In genomic region chr3:159130108-159130507, GRCh38 we compare ENCODE assay signal across 9 cellular contexts.
DNase-seq lines count a peak whose midpoint lies in the region; ATAC-seq, FAIRE-seq and TF ChIP-seq lines count a peak whose summit lies in the region.
"Had no signal": no experiment of that assay in that cellular context is flagged by ENCODE, and none has a peak within 500 bp of the region (broad histone marks: within the 10 kb centered on the region; RNA-seq: fewer than 3 reads in every experiment).

No MANE protein-coding gene starts in this region.

- TF ChIP-seq POLR2A in A549 (IDR thresholded peaks at IDR 0.05; ENCODE audit: low read length) = no peak

- H3K4me2 ChIP-seq in A549 = no peak overlapping the region

- POLR2A ChIA-PET in A549 (lab: Yijun Ruan, JAX) = no interaction called here

- no peaks in the 10 kb centered on the region for H3K4me1 Mint-ChIP-seq in activated naive CD4-positive, alpha-beta T cell treated with anti-CD3 and anti-CD28 coated beads, Interleukin-2, amount 10 ng/mL, durations not matched to agents 7 days and 5 days

- TF ChIP-seq CTCF in A549 (IDR thresholded peaks at IDR 0.05) (peak; percentile 40), fibroblast of mammary gland (conservative IDR thresholded peaks at IDR 0.05; ENCODE audit: control insufficient read depth, insufficient read depth, low read depth, low read length) (peak; percentile 48), pancreas (IDR thresholded peaks at IDR 0.05) (no peak)

- FAIRE-seq in A549 (lab: Jason Lieb, UNC) (no peak), HTR-8/SVneo (lab: Jason Lieb, UNC) (no peak), pancreas (lab: Jason Lieb, UNC) (no peak)

- H3K27me3 Mint-ChIP-seq in activated naive CD4-positive, alpha-beta T cell treated with anti-CD3 and anti-CD28 coated beads, Interleukin-2, amount 10 ng/mL, durations not matched to agents 7 days and 5 days = no peaks in the 10 kb centered on the region

- H3K4me3 ChIP-seq in A549 (no peak overlapping the region), fibroblast of mammary gland (ENCODE audit: control insufficient read depth, low read depth, low read length) (no peak overlapping the region), pancreas (no peak overlapping the region)

- H3K4me3 Mint-ChIP-seq in activated naive CD4-positive, alpha-beta T cell treated with anti-CD3 and anti-CD28 coated beads, Interleukin-2, amount 10 ng/mL, durations not matched to agents 7 days and 5 days = no peak overlapping the region

- intact Hi-C loops in pancreas (cut with DNase I) = no loop called here

- no peak overlapping the region for H3K27ac Mint-ChIP-seq in activated naive CD4-positive, alpha-beta T cell treated with anti-CD3 and anti-CD28 coated beads, Interleukin-2, amount 10 ng/mL, durations not matched to agents 7 days and 5 days

- 4% methylated on average over 1 of the region's 1 CpG for WGBS in A549 (ENCODE audit: missing lambda C conversion rate)
- WGBS in pancreas, 2 donors = 6 to 11% methylated on average over 1 of the region's 1 CpG

- H3K36me3 Mint-ChIP-seq in activated naive CD4-positive, alpha-beta T cell treated with anti-CD3 and anti-CD28 coated beads, Interleukin-2, amount 10 ng/mL, durations not matched to agents 7 days and 5 days = no peaks in the 10 kb centered on the region

- TF ChIP-seq RAD21 in A549 (conservative IDR thresholded peaks at IDR 0.05 in 1 of 2, IDR thresholded peaks at IDR 0.05 in 1 of 2) = peak; percentile 30 to 50; a peak in 3 of 5 replicates

- DNase-seq in A549 (ENCODE audit: low read depth in 1 of 2, low spot score in 1 of 2) (peak in 1 of 2 experiments; percentile 29), NCI-H460 (ENCODE audit: extremely low read depth, low read depth) (peak; percentile 1), fibroblast of mammary gland (ENCODE audit: low read depth) (peak; percentile 34), SKM-1 (lab: John Stamatoyannopoulos, UW; ENCODE audit: unreplicated experiment) (no peak), HTR-8/SVneo (ENCODE audit: insufficient read length, low spot score) (no peak), pancreas (no peak)
- DNase-seq in activated naive CD4-positive, alpha-beta T cell treated with anti-CD3 and anti-CD28 coated beads, Interleukin-2, amount 10 ng/mL, durations not matched to agents 7 days and 5 days = no peak
- DNase-seq: right cardiac atrium had no signal

- TF ChIP-seq EP300 in A549 (IDR thresholded peaks at IDR 0.05) = no peak

- no peaks in the 10 kb centered on the region for H3K9me3 Mint-ChIP-seq in activated naive CD4-positive, alpha-beta T cell treated with anti-CD3 and anti-CD28 coated beads, Interleukin-2, amount 10 ng/mL, durations not matched to agents 7 days and 5 days

- H3K36me3 ChIP-seq in pancreas = no peaks in the 10 kb centered on the region

- no peaks in the 10 kb centered on the region for H3K9me3 ChIP-seq in A549
- no peaks in the 10 kb centered on the region for H3K9me3 ChIP-seq in pancreas

- ATAC-seq in A549 (peak in 1 of 2 experiments; percentile 49; a peak in 1 of 6 replicates), GM18868 (IDR thresholded peaks at IDR 0.05; ENCODE audit: unreplicated experiment) (peak; percentile 65), pancreas (no peak)
- ATAC-seq: right cardiac atrium had no signal

- CTCF ChIA-PET in A549 (lab: Yijun Ruan, JAX) = interaction anchor here (1.8 kb wide), 1 partner anchor 122 kb away, joined by 3 read pairs; no protein-coding TSS in a partner anchor
- CTCF ChIA-PET in activated naive CD4-positive, alpha-beta T cell treated with anti-CD3 and anti-CD28 coated beads, Interleukin-2, amount 10 ng/mL, durations not matched to agents 7 days and 5 days (lab: Charles Lee) = no interaction called here

- no peaks in the 10 kb centered on the region; the same call in 2 of the 3 replicates for H3K4me1 ChIP-seq in A549
- no peaks in the 10 kb centered on the region for H3K4me1 ChIP-seq in pancreas

- no peaks in the 10 kb centered on the region for H3K27me3 ChIP-seq in pancreas

- H3K27ac ChIP-seq in A549 = no peak overlapping the region
- no peak overlapping the region for H3K27ac ChIP-seq in pancreas

TF ChIP-seq in A549, 52 proteins besides CTCF, POLR2A, EP300 and RAD21:
- TF ChIP-seq KDM1A (IDR thresholded peaks at IDR 0.05; ENCODE audit: low read depth) = no peak
- no peak for TF ChIP-seq RARB (CRISPR knock-in tag; IDR thresholded peaks at IDR 0.05)
- no peak for TF ChIP-seq BCL3 (IDR thresholded peaks at IDR 0.05)
- no peak for TF ChIP-seq RCOR1 (IDR thresholded peaks at IDR 0.05; ENCODE audit: low read depth, low read length)
- no peak for TF ChIP-seq ZNF302 (CRISPR knock-in tag; IDR thresholded peaks at IDR 0.05)
- peak; percentile 28; the same call in 1 of the 3 replicates for TF ChIP-seq SMC3 (IDR thresholded peaks at IDR 0.05)
- TF ChIP-seq, protein P1, sequence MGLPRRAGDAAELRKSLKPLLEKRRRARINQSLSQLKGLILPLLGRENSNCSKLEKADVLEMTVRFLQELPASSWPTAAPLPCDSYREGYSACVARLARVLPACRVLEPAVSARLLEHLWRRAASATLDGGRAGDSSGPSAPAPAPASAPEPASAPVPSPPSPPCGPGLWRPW (IDR thresholded peaks at IDR 0.05) = no peak
- no peak for TF ChIP-seq SREBF2 (IDR thresholded peaks at IDR 0.05)
- TF ChIP-seq TP53 (CRISPR knock-in tag; IDR thresholded peaks at IDR 0.05) = no peak

Comparison
In these comparisons a context has a peak if more than half of its experiments do, and no peak if none do; other contexts are left out.
1. DNase-seq: peak in NCI-H460 (single experiment) and fibroblast of mammary gland (single experiment); none in SKM-1 (single experiment), HTR-8/SVneo (single experiment), pancreas (0 of 6) and activated naive CD4-positive, alpha-beta T cell treated with anti-CD3 and anti-CD28 coated beads, Interleukin-2, amount 10 ng/mL, durations not matched to agents 7 days and 5 days (single experiment).
2. CTCF ChIP-seq: peak in A549 (single experiment) and fibroblast of mammary gland (single experiment); none in pancreas (0 of 4).